10 cellular contexts compared by ENCODE assay signal in genomic region chr21:42534901-42535378, GRCh38. TPM values are rescaled to one million over a fixed set of nuclear protein-coding genes. Genes with fewer than 3 reads are reported as not detected.
DNase-seq lines count a peak whose midpoint lies in the region; ATAC-seq, FAIRE-seq and TF ChIP-seq lines count a peak whose summit lies in the region.
"Had no signal": no experiment of that assay in that cellular context is flagged by ENCODE, and none has a peak within 500 bp of the region (broad histone marks: within the 10 kb centered on the region; RNA-seq: fewer than 3 reads in every experiment).

No MANE protein-coding gene starts in this region.

- peak; percentile 40 for ATAC-seq in GM18508 (IDR thresholded peaks at IDR 0.05; ENCODE audit: insufficient read depth, unreplicated experiment)
- peak; percentile 45 for ATAC-seq in GM21576 (IDR thresholded peaks at IDR 0.05; ENCODE audit: unreplicated experiment)
- ATAC-seq in sciatic nerve = peak; percentile 4

- peak; percentile 71; the same call in 1 of the 2 replicates for TF ChIP-seq POLR2A in Raji (IDR thresholded peaks at IDR 0.05; ENCODE audit: insufficient read depth, low read depth, low read length)

- intact Hi-C loops in sciatic nerve (cut with DNase I) = no loop called here

- DNase-seq in sciatic nerve (ENCODE audit: low spot score) (no peak), RCC 7860 (ENCODE audit: low spot score) (no peak), OCI-M1 (lab: John Stamatoyannopoulos, UW) (no peak)
- no peak for DNase-seq in stimulated activated CD4-positive, alpha-beta T cell treated with anti-CD3 and anti-CD28 coated beads, Interleukin-4, amount 100 ng/mL, for 1 hour
- DNase-seq: foreskin melanocyte; stimulated activated CD4-positive, alpha-beta T cell treated with anti-CD3 and anti-CD28 coated beads, Interleukin-4, amount 100 ng/mL, for 4 hours had no signal

- no peak for FAIRE-seq in RCC 7860 (lab: Jason Lieb, UNC)

RNA-seq across cellular contexts. Expression of gene SLC37A1, which starts 21.3 kb away (rescaled TPM):
- 7.4 TPM for total RNA-seq in sciatic nerve
- total RNA-seq: myocyte had no signal

RNA-seq across cellular contexts. Expression of gene RSPH1, which starts 38.9 kb away (rescaled TPM):
- 0.58 TPM for total RNA-seq in sciatic nerve
- total RNA-seq: myocyte had no signal
